Comparison of ENCODE assay signal across 9 cellular contexts in genomic region chr7:121860953-121861352, GRCh38. TPM values are rescaled to one million over a fixed set of nuclear protein-coding genes. Genes with fewer than 3 reads are reported as not detected.
"Had no signal": no experiment of that assay in that cellular context is flagged by ENCODE, and none has a peak within 500 bp of the region (broad histone marks: within the 10 kb centered on the region; RNA-seq: fewer than 3 reads in every experiment).

No MANE protein-coding gene starts in this region.

- ATAC-seq: GM12878 had no signal

- FAIRE-seq: G401.6, GM12878, GM12891, GM12892, GM18507, GM19239 had no signal

- DNase-seq: GDM1, GF-D8 had no signal

- H3K4me3 ChIP-seq: GM12878 had no signal

RNA-seq across cellular contexts. Expression of gene PTPRZ1, which starts 12.0 kb away (rescaled TPM):
- total RNA-seq: G401 had no signal
